Comparison of ENCODE assay signal across 26 cellular contexts in the genomic region with DNA sequence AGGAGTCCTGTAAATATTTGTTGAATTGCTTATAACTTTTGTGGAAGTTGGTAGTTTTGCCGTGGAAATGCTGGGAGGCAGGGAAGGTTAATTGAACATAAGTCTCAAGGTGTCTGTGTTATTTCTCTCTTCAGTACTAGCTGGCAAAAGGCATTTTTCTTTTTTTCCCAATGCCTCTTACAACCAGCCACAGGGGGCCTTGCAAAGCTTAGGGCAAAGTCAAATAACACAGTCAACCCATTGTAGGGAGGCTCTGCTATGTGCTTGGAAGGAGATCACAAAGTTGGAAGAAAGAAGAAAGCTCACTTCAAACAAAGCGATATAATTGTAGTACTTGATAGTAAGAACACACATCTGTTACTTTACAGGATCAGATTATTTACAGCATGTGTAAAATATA.
"Had no signal": no experiment of that assay in that cellular context is flagged by ENCODE, and none has a peak within 500 bp of the region (broad histone marks: within the 10 kb centered on the region; RNA-seq: fewer than 3 reads in every experiment).

No MANE protein-coding gene starts in this region.

- H3K27ac Mint-ChIP-seq: activated naive CD4-positive, alpha-beta T cell treated with anti-CD3 and anti-CD28 coated beads, Interleukin-2, amount 50 U/mL, for 24 hours; dendritic cell treated with granulocyte-macrophage colony-stimulating factor and Interleukin-4, amounts not matched to agents 40 ng/mL and 50 ng/mL, for 4 days; natural killer cell; stimulated activated naive CD8-positive, alpha-beta T cell treated with anti-CD3 and anti-CD28 coated beads, Interleukin-15, Interleukin-2, amounts not matched to agents 100 ng/mL and 50 ng/mL, for 24 hours had no signal

- H3K4me1 Mint-ChIP-seq: activated naive CD4-positive, alpha-beta T cell treated with anti-CD3 and anti-CD28 coated beads, Interleukin-2, amount 50 U/mL, for 24 hours; natural killer cell had no signal

- H3K4me3 Mint-ChIP-seq: activated naive CD4-positive, alpha-beta T cell treated with anti-CD3 and anti-CD28 coated beads, Interleukin-2, amount 50 U/mL, for 24 hours; dendritic cell treated with granulocyte-macrophage colony-stimulating factor and Interleukin-4, amounts not matched to agents 40 ng/mL and 50 ng/mL, for 4 days; natural killer cell; stimulated activated naive CD8-positive, alpha-beta T cell treated with anti-CD3 and anti-CD28 coated beads, Interleukin-15, Interleukin-2, amounts not matched to agents 100 ng/mL and 50 ng/mL, for 24 hours had no signal

- H3K27ac ChIP-seq: brain microvascular endothelial cell, parathyroid adenoma, right lobe of liver, skin epidermis, tibial artery, WERI-Rb-1 had no signal

- H2AFZ ChIP-seq: parathyroid adenoma had no signal

- H3K36me3 Mint-ChIP-seq: activated naive CD4-positive, alpha-beta T cell treated with anti-CD3 and anti-CD28 coated beads, Interleukin-2, amount 50 U/mL, for 24 hours had no signal

- H3K27me3 ChIP-seq: brain microvascular endothelial cell, right lobe of liver, tibial artery had no signal

- H3K9ac ChIP-seq: parathyroid adenoma had no signal

- DNase-seq: activated CD4-positive, alpha-beta T cell treated with anti-CD3 and anti-CD28 coated beads for 1 hour; activated CD4-positive, alpha-beta T cell treated with anti-CD3 and anti-CD28 coated beads, Interleukin-2, amount 50 U/mL, for 1 hour; activated gamma-delta T cell treated with Interleukin-2 at 50 U/mL for 16 hours; activated T-cell treated with anti-CD3 and anti-CD28 coated beads, Interleukin-2, amount 50 U/mL, for 1 hour; aorta; brain microvascular endothelial cell; caudate nucleus; effector CD4-positive, alpha-beta T cell; erythroblast; foreskin melanocyte; glutamatergic neuron; hippocampal formation; midbrain; natural killer cell; nucleus accumbens; right lobe of liver; stimulated activated CD4-positive, alpha-beta T cell treated with anti-CD3 and anti-CD28 coated beads, Interleukin-1b, Interleukin-23, amount 100 ng/mL, for 48 hours; T-helper 1 cell; tibial artery; WERI-Rb-1 had no signal

- H3K27me3 Mint-ChIP-seq: activated naive CD4-positive, alpha-beta T cell treated with anti-CD3 and anti-CD28 coated beads, Interleukin-2, amount 50 U/mL, for 24 hours; dendritic cell treated with granulocyte-macrophage colony-stimulating factor and Interleukin-4, amounts not matched to agents 40 ng/mL and 50 ng/mL, for 4 days; stimulated activated naive CD8-positive, alpha-beta T cell treated with anti-CD3 and anti-CD28 coated beads, Interleukin-15, Interleukin-2, amounts not matched to agents 100 ng/mL and 50 ng/mL, for 24 hours had no signal

- H3K79me2 ChIP-seq: parathyroid adenoma had no signal

- H3K9me3 ChIP-seq: right lobe of liver, tibial artery had no signal

- H3K36me3 ChIP-seq: brain microvascular endothelial cell, right lobe of liver, tibial artery, WERI-Rb-1 had no signal

- H3K4me1 ChIP-seq: parathyroid adenoma, right lobe of liver, tibial artery had no signal

- H3K4me3 ChIP-seq: lung, right lobe of liver, skin epidermis, tibial artery had no signal
